14 cellular contexts compared by ENCODE assay signal in the genomic region with DNA sequence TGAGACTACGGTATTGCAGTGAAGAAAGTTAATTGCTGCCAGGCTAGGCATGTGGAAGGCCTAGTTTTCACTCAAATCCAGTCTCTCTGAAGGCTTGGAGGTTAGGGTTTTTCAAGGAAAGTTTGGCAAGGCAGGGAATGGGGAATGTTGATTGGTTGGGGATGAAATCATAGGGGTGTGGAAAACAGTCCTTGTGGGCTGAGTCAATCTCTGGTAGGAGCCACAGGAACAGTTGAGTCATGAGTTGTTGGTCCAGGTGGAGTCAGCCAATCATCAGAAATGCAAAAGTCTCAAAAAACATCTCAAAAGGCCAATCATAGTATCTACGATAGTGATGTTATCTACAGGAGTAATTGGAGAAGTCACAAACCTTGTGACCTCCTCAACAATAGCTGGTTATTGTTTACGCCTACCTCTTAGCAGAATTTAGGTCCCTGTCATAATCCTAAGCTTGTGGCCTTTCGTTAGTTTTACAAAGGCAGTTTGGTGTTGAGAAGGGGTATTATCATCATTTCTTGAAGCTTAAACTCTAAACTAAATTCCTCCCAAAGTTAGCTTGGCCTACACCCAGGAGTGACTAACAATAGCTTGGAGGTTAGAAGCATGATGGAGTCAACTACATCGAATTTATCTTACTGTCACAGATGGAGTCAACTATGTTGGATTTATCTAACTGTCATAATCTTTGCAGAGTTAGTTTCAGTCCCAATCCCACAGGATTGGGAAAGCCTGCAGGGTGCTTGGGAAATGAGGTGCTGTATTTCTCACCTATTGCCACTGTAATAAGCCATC. TPM values are rescaled to one million over a fixed set of nuclear protein-coding genes. Genes with fewer than 3 reads are reported as not detected.
A peak's percentile ranks its signal among the peaks of the same experiment; 100 is the strongest.
DNase-seq lines count a peak whose midpoint lies in the region; FAIRE-seq and TF ChIP-seq lines count a peak whose summit lies in the region.
"Had no signal": no experiment of that assay in that cellular context is flagged by ENCODE, and none has a peak within 500 bp of the region (broad histone marks: within the 10 kb centered on the region; RNA-seq: fewer than 3 reads in every experiment).

No MANE protein-coding gene starts in this region.

- H4K20me1 ChIP-seq in PC-9 (ENCODE audit: insufficient read depth) = no peaks in the 10 kb centered on the region

- FAIRE-seq in frontal cortex (lab: Jason Lieb, UNC) = no peak

- H3K4me2 ChIP-seq in PC-9 = no peak overlapping the region
- no peak overlapping the region for H3K4me2 ChIP-seq in trophoblast cell (ENCODE audit: low read length)

- H2AFZ ChIP-seq in PC-9 (no peak overlapping the region), trophoblast cell (ENCODE audit: insufficient read depth, low read length, poor library complexity) (no peak overlapping the region)

- H3K9me2 ChIP-seq in PC-9 (ENCODE audit: insufficient read depth) = no peaks in the 10 kb centered on the region

- POLR2A ChIA-PET in PC-9 (lab: Charles Lee; ENCODE audit: unreplicated experiment) = interaction anchor here (0.6 kb wide), 1 partner anchor 715 kb away, joined by 4 read pairs; no protein-coding TSS in a partner anchor

- H3K4me1 ChIP-seq in PC-9 (replicated peaks; ENCODE audit: insufficient read depth) (peaks cover 32% of the 10 kb centered on the region), trophoblast cell (ENCODE audit: control insufficient read depth in 1 of 2, insufficient read depth in 2 of 2, low read length in 2 of 2) (no peaks in the 10 kb centered on the region), uterus (no peaks in the 10 kb centered on the region)
- H3K4me1 ChIP-seq: testis had no signal

- H3K4me3 ChIP-seq in PC-9 = no peak overlapping the region
- H3K4me3 ChIP-seq in trophoblast cell (ENCODE audit: low read depth, low read length) = no peak overlapping the region
- H3K4me3 ChIP-seq in uterus = no peak overlapping the region
- H3K4me3 ChIP-seq: testis had no signal

- H2BK5ac ChIP-seq in trophoblast cell (ENCODE audit: low read depth, low read length, poor library complexity) = no peak overlapping the region

- H3K79me1 ChIP-seq in trophoblast cell (ENCODE audit: low read length) = no peaks in the 10 kb centered on the region

- WGBS in trophoblast cell (ENCODE audit: extremely low coverage, insufficient coverage, insufficient read length) = no CpG with 5 or more reads among the region's 5 CpGs

- no peak overlapping the region for H4K91ac ChIP-seq in trophoblast cell (ENCODE audit: low read depth, low read length)

- H3K9me3 ChIP-seq in PC-9 (ENCODE audit: insufficient read depth, low read depth) = 0 out of 2 replicates have a peak, but pooled peaks cover 4% of the 10 kb centered on the region
- peaks cover 4% of the 10 kb centered on the region for H3K9me3 ChIP-seq in trophoblast cell (ENCODE audit: insufficient read depth, low read depth, low read length)
- no peaks in the 10 kb centered on the region for H3K9me3 ChIP-seq in uterus
- H3K9me3 ChIP-seq: testis had no signal

- no peak overlapping the region for H2AK5ac ChIP-seq in trophoblast cell (ENCODE audit: low read length)

- H2BK12ac ChIP-seq in trophoblast cell (ENCODE audit: low read length) = no peak overlapping the region

- 0 out of 2 replicates have a peak, but pooled peaks cover 3% of the 10 kb centered on the region for H3K27me3 ChIP-seq in PC-9 (ENCODE audit: insufficient read depth, low read depth)
- no peaks in the 10 kb centered on the region for H3K27me3 ChIP-seq in trophoblast cell (ENCODE audit: insufficient read depth, low read length)
- no peaks in the 10 kb centered on the region for H3K27me3 ChIP-seq in uterus
- H3K27me3 ChIP-seq: testis had no signal

- no peak overlapping the region for H4K12ac ChIP-seq in trophoblast cell (ENCODE audit: low read depth, low read length)

- H3K9ac ChIP-seq in trophoblast cell (ENCODE audit: low read length) = no peak overlapping the region

- H3K14ac ChIP-seq in trophoblast cell (ENCODE audit: low read length) = no peak overlapping the region

- DNase-seq in GM04504 (ENCODE audit: low read depth) (peak; percentile 50), PC-9 (no peak), epithelial cell of prostate (ENCODE audit: low read depth, low spot score) (peak; percentile 92), trophoblast cell (peak; percentile 68 to 70), frontal cortex (ENCODE audit: low spot score in 2 of 2) (no peak), uterus (no peak), NCI-H1092 treated with DMSO at 0.1 percent for 48 hours (lab: John Stamatoyannopoulos, UW) (no peak)
- DNase-seq: activated CD8-positive, alpha-beta memory T cell treated with anti-CD3 and anti-CD28 coated beads for 24 hours; aorta; C1 segment of cervical spinal cord; stimulated activated CD4-positive, alpha-beta T cell treated with anti-CD3 and anti-CD28 coated beads, Interleukin-4, amount 100 ng/mL, for 4 hours; testis had no signal

- peak overlapping the region; percentile 22; the same call in 1 of the 2 replicates for H3K27ac ChIP-seq in PC-9
- H3K27ac ChIP-seq in epithelial cell of prostate = peak overlapping the region; percentile 70
- H3K27ac ChIP-seq in trophoblast cell (ENCODE audit: low read depth, low read length) = no peak overlapping the region
- H3K27ac ChIP-seq in uterus = no peak overlapping the region
- H3K27ac ChIP-seq: testis, VCaP had no signal

- intact Hi-C loops in PC-9 (cut with micrococcal nuclease; ENCODE audit: unreplicated experiment) = no loop called here
- intact Hi-C loops in uterus (cut with DNase I; ENCODE audit: low total_unique reads) = no loop called here

- H3K4ac ChIP-seq in trophoblast cell (ENCODE audit: low read depth, low read length) = no peak overlapping the region

- no peak overlapping the region for H2BK120ac ChIP-seq in trophoblast cell (ENCODE audit: insufficient read depth, low read length, poor library complexity)

- no peaks in the 10 kb centered on the region; the same call in 1 of the 2 replicates for H3F3A ChIP-seq in PC-9 (ENCODE audit: insufficient read depth, low read depth)

- no TSS peak for BruUV-seq in PC-9 (replicated peaks; lab: Mats Ljungman, UMichigan)

- no peak overlapping the region for H3K23ac ChIP-seq in trophoblast cell (ENCODE audit: low read length)

- H3K36me3 ChIP-seq in PC-9 (ENCODE audit: low read depth) (no peaks in the 10 kb centered on the region), trophoblast cell (ENCODE audit: control insufficient read depth in 1 of 2, insufficient read depth in 2 of 2, low read length in 2 of 2) (no peaks in the 10 kb centered on the region), uterus (no peaks in the 10 kb centered on the region)

- TF ChIP-seq CTCF in PC-9 (conservative IDR thresholded peaks at IDR 0.05) (no peak), uterus (IDR thresholded peaks at IDR 0.05) (no peak)

- H3K79me2 ChIP-seq in PC-9 (ENCODE audit: low read depth) (no peaks in the 10 kb centered on the region), trophoblast cell (ENCODE audit: control insufficient read depth, insufficient read depth, low read length, poor library complexity) (no peaks in the 10 kb centered on the region)

- H4K8ac ChIP-seq in trophoblast cell (ENCODE audit: low read depth, low read length) = no peak overlapping the region

- H3K18ac ChIP-seq in trophoblast cell (ENCODE audit: low read length) = no peak overlapping the region

- TF ChIP-seq POLR2A in uterus (IDR thresholded peaks at IDR 0.05) = no peak

- CTCF ChIA-PET in PC-9 (lab: Charles Lee) = no interaction called here

RNA-seq across cellular contexts. Expression of gene APCDD1, which starts 33.7 kb away (rescaled TPM):
- total RNA-seq in PC-9 (2021) = not detected in 2 replicates
- polyA plus RNA-seq in trophoblast cell (2013) = 0.81 and 1.4 TPM in 2 replicates
- 10.6 TPM for total RNA-seq in frontal cortex
- 100 to 1,000 TPM in 3 of 4 donors, 1 to 10 TPM in 1; 8.2 to 288 (median 113) TPM for total RNA-seq in uterus
- total RNA-seq: activated T-helper 2 cell treated with anti-CD3 and anti-CD28 coated beads, Interferon-gamma antibody, Interleukin-2, Interleukin-4, amounts not matched to agents 10 μg/mL and 5 μg/mL and 100 μg/mL, durations not matched to agents 14 hours and 24 hours and 36 hours had no signal

Comparison
In these comparisons a context has a peak if more than half of its experiments do, and no peak if none do; other contexts are left out.
1. DNase-seq: peak in GM04504 (single experiment), epithelial cell of prostate (single experiment) and trophoblast cell (2 of 2); none in PC-9 (0 of 2), frontal cortex (0 of 2), uterus (0 of 2) and NCI-H1092 treated with DMSO at 0.1 percent for 48 hours (single experiment).
2. H3K27ac ChIP-seq: peak in PC-9 (single experiment) and epithelial cell of prostate (single experiment); none in trophoblast cell (single experiment) and uterus (0 of 2).